Comparison of ENCODE assay signal across 18 cellular contexts in the genomic region with DNA sequence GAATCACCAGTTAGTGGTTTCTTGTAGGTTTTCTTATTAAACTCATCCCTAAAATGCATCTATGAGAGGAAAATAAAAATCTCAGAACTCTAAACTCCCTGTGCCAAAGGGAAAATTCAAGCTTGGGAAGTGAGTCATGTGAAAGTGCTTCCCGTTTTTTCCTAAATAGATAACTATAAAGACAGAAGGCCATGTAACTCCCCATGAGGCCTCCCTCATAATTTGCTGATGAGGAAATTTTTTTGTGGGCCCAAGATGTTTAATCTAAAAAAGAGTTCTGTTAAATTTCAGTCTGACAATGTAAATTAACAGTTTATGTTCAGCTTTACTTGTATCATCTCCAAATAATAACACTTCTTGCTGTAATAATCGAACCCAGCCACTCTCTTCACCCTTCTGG.
A peak's percentile ranks its signal among the peaks of the same experiment; 100 is the strongest.
DNase-seq lines count a peak whose midpoint lies in the region; ATAC-seq and TF ChIP-seq lines count a peak whose summit lies in the region.
"Had no signal": no experiment of that assay in that cellular context is flagged by ENCODE, and none has a peak within 500 bp of the region (broad histone marks: within the 10 kb centered on the region; RNA-seq: fewer than 3 reads in every experiment).

No MANE protein-coding gene starts in this region.

- H3K4me1 Mint-ChIP-seq in CD8-positive, alpha-beta T cell (ENCODE audit: low read depth): no peaks in the 10 kb centered on the region
- H3K4me1 Mint-ChIP-seq: CD8-positive, alpha-beta memory T cell had no signal

- no peaks in the 10 kb centered on the region for H3K4me1 ChIP-seq in CD8-positive, alpha-beta T cell (ENCODE audit: insufficient read depth, low read length)

- H3K4me3 Mint-ChIP-seq in CD8-positive, alpha-beta T cell: no peak overlapping the region
- H3K4me3 Mint-ChIP-seq: CD8-positive, alpha-beta memory T cell; H9 had no signal

- peaks cover 5% of the 10 kb centered on the region for H3K9me3 Mint-ChIP-seq in CD8-positive, alpha-beta T cell

- POLR2A ChIA-PET in CD8-positive, alpha-beta T cell (lab: Charles Lee): no interaction called here

- intact Hi-C loops in CD8-positive, alpha-beta T cell (cut with DNase I, micrococcal nuclease): no loop called here

- H3K4me3 ChIP-seq in fibroblast of mammary gland (ENCODE audit: control insufficient read depth, low read depth, low read length): no peak overlapping the region
- H3K4me3 ChIP-seq in skeletal muscle cell (ENCODE audit: low read depth, low read length): no peak overlapping the region
- H3K4me3 ChIP-seq in CD8-positive, alpha-beta T cell (ENCODE audit: low read depth, low read length): no peak overlapping the region

- no peak for TF ChIP-seq CTCF in fibroblast of mammary gland (conservative IDR thresholded peaks at IDR 0.05; ENCODE audit: control insufficient read depth, insufficient read depth, low read depth, low read length)
- no peak for TF ChIP-seq CTCF in CD8-positive, alpha-beta T cell (IDR thresholded peaks at IDR 0.05)

- no peaks in the 10 kb centered on the region for H3K36me3 ChIP-seq in CD8-positive, alpha-beta T cell (ENCODE audit: insufficient read depth, low read length)

- H3K9me3 ChIP-seq in CD8-positive, alpha-beta T cell (ENCODE audit: low read length): no peaks in the 10 kb centered on the region

- no peaks in the 10 kb centered on the region for H3K27me3 ChIP-seq in CD8-positive, alpha-beta T cell (ENCODE audit: insufficient read depth, low read length)

- no peak overlapping the region for H3K27ac ChIP-seq in CD8-positive, alpha-beta T cell (ENCODE audit: low read depth, low read length)
- H3K27ac ChIP-seq: RWPE1 had no signal

- DNase-seq in EL (peak; percentile 16), NCI-H226 (peak; percentile 41), fibroblast of mammary gland (ENCODE audit: low read depth) (peak; percentile 35), skeletal muscle cell (ENCODE audit: low read depth) (peak; percentile 3), NCI-H2029 (lab: John Stamatoyannopoulos, UW) (no peak)
- DNase-seq in CD8-positive, alpha-beta T cell: no peak
- DNase-seq: CD8-positive, alpha-beta memory T cell; DND-41; GF-D8; H9; MV-4-11; NCI-H1417 treated with DMSO at 0.1 percent for 48 hours; NCI-H1930; NCI-H2171; NCI-H748 treated with DMSO at 0.1 percent for 48 hours; PC-3 had no signal

- no peak for ATAC-seq in CD8-positive, alpha-beta T cell
- no peak for ATAC-seq in esophagus mucosa
- ATAC-seq: PC-3 had no signal

- H3K36me3 Mint-ChIP-seq in CD8-positive, alpha-beta T cell: no peaks in the 10 kb centered on the region
- H3K36me3 Mint-ChIP-seq: CD8-positive, alpha-beta memory T cell had no signal

- CTCF ChIA-PET in CD8-positive, alpha-beta T cell (lab: Charles Lee): no interaction called here

- no peaks in the 10 kb centered on the region for H3K27me3 Mint-ChIP-seq in CD8-positive, alpha-beta T cell (ENCODE audit: low read depth)
- H3K27me3 Mint-ChIP-seq: CD8-positive, alpha-beta memory T cell had no signal

- no peak overlapping the region for H3K27ac Mint-ChIP-seq in CD8-positive, alpha-beta T cell
- H3K27ac Mint-ChIP-seq: CD8-positive, alpha-beta memory T cell; H9 had no signal

Comparison
In these comparisons a context has a peak if more than half of its experiments do, and no peak if none do; other contexts are left out.
1. DNase-seq: peak in EL (single experiment), NCI-H226 (single experiment), fibroblast of mammary gland (single experiment) and skeletal muscle cell (single experiment); none in CD8-positive, alpha-beta T cell (0 of 7) and NCI-H2029 (single experiment).